17 cellular contexts compared by ENCODE assay signal in genomic region chr17:35700157-35700556, GRCh38. TPM values are rescaled to one million over a fixed set of nuclear protein-coding genes. Genes with fewer than 3 reads are reported as not detected.
"Had no signal": no experiment of that assay in that cellular context is flagged by ENCODE, and none has a peak within 500 bp of the region (broad histone marks: within the 10 kb centered on the region; RNA-seq: fewer than 3 reads in every experiment).

No MANE protein-coding gene starts in this region.

- H3K27me3 ChIP-seq: adrenal gland, body of pancreas, esophagus muscularis mucosa, gastrocnemius medialis, heart right ventricle, neural progenitor cell, pancreas, tibial artery had no signal

- H3K4me3 ChIP-seq: adrenal gland, body of pancreas, esophagus muscularis mucosa, gastrocnemius medialis, heart right ventricle, neural progenitor cell, pancreas, tibial artery had no signal

- H3K36me3 ChIP-seq: adrenal gland, neural progenitor cell had no signal

- H3K4me1 ChIP-seq: adrenal gland, body of pancreas, pancreas had no signal

- DNase-seq: activated CD4-positive, alpha-beta memory T cell treated with anti-CD3 and anti-CD28 coated beads, Interleukin-2, amount 10 ng/mL, durations not matched to agents 7 days and 5 days; activated CD4-positive, alpha-beta T cell treated with anti-CD3 and anti-CD28 coated beads for 1 hour; activated naive CD4-positive, alpha-beta T cell treated with anti-CD3 and anti-CD28 coated beads, Interleukin-2, amount 50 U/mL, for 16 hours; activated T-cell treated with anti-CD3 and anti-CD28 coated beads, Interleukin-2, amount 50 U/mL, for 24 hours; body of pancreas; cortex of kidney; effector CD4-positive, alpha-beta T cell; gastrocnemius medialis; heart right ventricle; naive B cell; pancreas; stimulated activated CD4-positive, alpha-beta T cell treated with anti-CD3 and anti-CD28 coated beads, Interleukin-12 subunit alpha, Interleukin-12 subunit beta, amount 100 ng/mL, for 4 hours; stimulated activated CD4-positive, alpha-beta T cell treated with anti-CD3 and anti-CD28 coated beads, Interleukin-2, amount 100 ng/mL, for 24 hours; tibial artery had no signal

- H3K9me3 ChIP-seq: adrenal gland, body of pancreas, esophagus muscularis mucosa, gastrocnemius medialis, heart right ventricle, pancreas, tibial artery had no signal

- H3K27ac ChIP-seq: adrenal gland, body of pancreas, esophagus muscularis mucosa, gastrocnemius medialis, heart right ventricle, neural progenitor cell, pancreas had no signal

- ATAC-seq: body of pancreas, gastrocnemius medialis, pancreas had no signal

RNA-seq across cellular contexts. Expression of gene GAS2L2, which starts 52.9 kb away (rescaled TPM):
- total RNA-seq: activated CD4-positive, alpha-beta memory T cell treated with anti-CD3 and anti-CD28 coated beads, Interleukin-2, amount 10 ng/mL, durations not matched to agents 7 days and 5 days; body of pancreas had no signal
